In the genomic region with DNA sequence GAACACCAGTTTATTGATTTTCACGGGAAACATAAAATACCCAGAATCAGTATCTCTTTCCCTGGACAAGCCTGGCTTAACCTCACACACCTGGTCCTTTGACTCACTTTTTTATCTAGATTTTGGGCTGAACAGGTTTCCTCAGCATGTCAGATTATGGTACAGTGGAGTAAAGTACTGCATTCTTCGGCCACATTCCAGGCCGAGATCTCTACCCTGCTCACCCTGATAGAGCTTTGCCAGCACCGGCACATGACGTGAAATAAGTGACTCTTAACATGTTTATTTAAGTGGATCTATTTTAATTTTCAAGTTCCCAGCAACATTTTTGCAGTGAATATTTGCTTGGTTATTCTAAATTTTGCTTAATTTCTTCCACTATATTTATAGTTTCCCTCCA, we compare ENCODE assay signal across 21 cellular contexts.
DNase-seq lines count a peak whose midpoint lies in the region; ATAC-seq, FAIRE-seq and TF ChIP-seq lines count a peak whose summit lies in the region.
"Had no signal": no experiment of that assay in that cellular context is flagged by ENCODE, and none has a peak within 500 bp of the region (broad histone marks: within the 10 kb centered on the region; RNA-seq: fewer than 3 reads in every experiment).

No MANE protein-coding gene starts in this region.

- 89% methylated on average over 5 of the region's 5 CpGs; no CpG with 5 or more reads in 1 of the 2 experiments for WGBS in H1 (ENCODE audit: extremely low coverage in 1 of 2, insufficient coverage in 1 of 2, insufficient read length in 1 of 2, insufficient replicate concordance in 2 of 2, low coverage in 1 of 2, low lambda C conversion rate in 2 of 2, missing lambda C conversion rate in 1 of 2), 2 experiments

- DNase-seq in left ventricle myocardium inferior = no peak
- DNase-seq in right atrium auricular region (ENCODE audit: low spot score) = no peak
- no peak for DNase-seq in H1 (ENCODE audit: low read depth in 1 of 2, low spot score in 2 of 2)
- DNase-seq in mesothelial cell of epicardium (ENCODE audit: low spot score in 2 of 2, unreplicated experiment in 2 of 2) = no peak
- no peak for DNase-seq in upper lobe of right lung
- no peak for DNase-seq in posterior cingulate gyrus
- DNase-seq in NCI-H128 (lab: John Stamatoyannopoulos, UW; ENCODE audit: unreplicated experiment) = no peak
- DNase-seq: CD8-positive, alpha-beta memory T cell; HFFc6; NCI-H1417; NCI-H187 treated with DMSO at 0.1 percent for 48 hours; NCI-H446; NCI-H748 treated with DMSO at 0.1 percent for 48 hours had no signal

- FAIRE-seq in H1 (lab: Jason Lieb, UNC) = no peak
- FAIRE-seq: A204.1, GM12892, H54 had no signal

- H3K23me2 ChIP-seq in H1 (ENCODE audit: low read depth, low read length) = no peaks in the 10 kb centered on the region

- peaks cover 8% of the 10 kb centered on the region for H3K9me3 Mint-ChIP-seq in mesothelial cell of epicardium
- H3K9me3 Mint-ChIP-seq: CD8-positive, alpha-beta memory T cell had no signal

- no peak overlapping the region for H3K4me3 Mint-ChIP-seq in mesothelial cell of epicardium
- H3K4me3 Mint-ChIP-seq: CD8-positive, alpha-beta memory T cell; HFFc6; IgD-negative memory B cell had no signal

- H3K4me3 ChIP-seq in left ventricle myocardium inferior (no peak overlapping the region), right atrium auricular region (no peak overlapping the region), H1 (ENCODE audit: extremely low read depth in 1 of 4, insufficient read depth in 2 of 4, low read depth in 3 of 4, low read length in 4 of 4) (no peak overlapping the region), upper lobe of right lung (no peak overlapping the region)
- H3K4me3 ChIP-seq: BLaER1 treated with 17β-estradiol and CSF1 and Interleukin-3, amounts not matched to agents 10 nM and 100 nM; PC-9; SJSA1 had no signal

- POLR2A ChIA-PET in H1 (lab: Charles Lee; ENCODE audit: partially characterized antibody) = no interaction called here

- no peak overlapping the region for H4K5ac ChIP-seq in H1 (ENCODE audit: insufficient read length, low read depth, low read length)

- no peak overlapping the region for H3K4me2 ChIP-seq in H1 (ENCODE audit: insufficient read depth in 1 of 2, low read depth in 2 of 2, low read length in 2 of 2)
- H3K4me2 ChIP-seq: BLaER1 treated with 17β-estradiol and CSF1 and Interleukin-3, amounts not matched to agents 10 nM and 100 nM; PC-9 had no signal

- H3K27ac ChIP-seq in left ventricle myocardium inferior (replicated peaks) = peak overlapping the region; percentile 85
- peak overlapping the region in 1 of 2 donors; percentile 77 for H3K27ac ChIP-seq in right atrium auricular region
- H3K27ac ChIP-seq in H1 (ENCODE audit: low read depth, low read length) = no peak overlapping the region
- H3K27ac ChIP-seq in upper lobe of right lung = no peak overlapping the region
- H3K27ac ChIP-seq: BLaER1 treated with 17β-estradiol and CSF1 and Interleukin-3, amounts not matched to agents 10 nM and 100 nM; PC-9; SJSA1 had no signal

- no peaks in the 10 kb centered on the region for H3K79me2 ChIP-seq in H1 (ENCODE audit: control insufficient read depth in 1 of 2, insufficient read depth in 2 of 2, low read length in 2 of 2)

- H3K23ac ChIP-seq in H1 (ENCODE audit: insufficient read length) = no peak overlapping the region

- no peak overlapping the region for H3K9ac ChIP-seq in H1 (replicated peaks in 1 of 4; ENCODE audit: extremely low read depth in 1 of 4, low read depth in 3 of 4, low read length in 3 of 4)
- H3K9ac ChIP-seq: BLaER1 treated with 17β-estradiol and CSF1 and Interleukin-3, amounts not matched to agents 10 nM and 100 nM had no signal

- no peak overlapping the region for H2BK15ac ChIP-seq in H1 (ENCODE audit: low read length)

- TF ChIP-seq POLR2A in H1 (IDR thresholded peaks at IDR 0.05; ENCODE audit: control extremely low read depth in 1 of 2, low read depth in 2 of 2, low read length in 2 of 2) = no peak

- H3K18ac ChIP-seq in H1 (ENCODE audit: extremely low read depth, low read length) = no peak overlapping the region

- H3K9me3 ChIP-seq in left ventricle myocardium inferior (replicated peaks) = no peaks in the 10 kb centered on the region
- no peaks in the 10 kb centered on the region for H3K9me3 ChIP-seq in right atrium auricular region
- H3K9me3 ChIP-seq in H1 (ENCODE audit: insufficient read depth in 2 of 2, low read depth in 1 of 2, low read length in 1 of 2) = no peaks in the 10 kb centered on the region
- H3K9me3 ChIP-seq in upper lobe of right lung = no peaks in the 10 kb centered on the region
- H3K9me3 ChIP-seq: BLaER1 treated with 17β-estradiol and CSF1 and Interleukin-3, amounts not matched to agents 10 nM and 100 nM; SJSA1 had no signal

- H3K4me1 Mint-ChIP-seq in mesothelial cell of epicardium = peaks cover 59% of the 10 kb centered on the region
- H3K4me1 Mint-ChIP-seq: CD8-positive, alpha-beta memory T cell; IgD-negative memory B cell had no signal

- H2BK12ac ChIP-seq in H1 (ENCODE audit: low read depth, low read length) = no peak overlapping the region

- H4K91ac ChIP-seq in H1 (replicated peaks; ENCODE audit: insufficient read length, low read length) = no peak overlapping the region

- no peak overlapping the region for H4K8ac ChIP-seq in H1 (ENCODE audit: extremely low read depth, insufficient read depth, low read length)

- TF ChIP-seq EP300 in H1 (IDR thresholded peaks at IDR 0.05; ENCODE audit: borderline replicate concordance in 1 of 2, low read depth in 2 of 2, low read length in 2 of 2) = no peak

- no peak overlapping the region for H3K14ac ChIP-seq in H1 (ENCODE audit: insufficient read length)

- H3K4me1 ChIP-seq in left ventricle myocardium inferior (peaks cover 31% of the 10 kb centered on the region), right atrium auricular region (peaks cover 0 to 3% of the 10 kb centered on the region in 2 donors), H1 (replicated peaks in 1 of 4; ENCODE audit: control insufficient read depth in 3 of 4, insufficient read depth in 4 of 4, low read length in 3 of 4) (peaks cover 0 to 13% (median 7%) of the 10 kb centered on the region in 4 experiments; a peak in 2 of 7 replicates), upper lobe of right lung (no peaks in the 10 kb centered on the region)

- no peaks in the 10 kb centered on the region for H4K20me1 ChIP-seq in H1 (replicated peaks in 1 of 2; ENCODE audit: control insufficient read depth in 1 of 2, insufficient read depth in 2 of 2, low read length in 2 of 2)
- H4K20me1 ChIP-seq: BLaER1 treated with 17β-estradiol and CSF1 and Interleukin-3, amounts not matched to agents 10 nM and 100 nM had no signal

- H3K36me3 ChIP-seq in left ventricle myocardium inferior (no peaks in the 10 kb centered on the region), right atrium auricular region (no peaks in the 10 kb centered on the region), H1 (ENCODE audit: control insufficient read depth in 2 of 4, insufficient read depth in 4 of 4, low read length in 3 of 4) (no peaks in the 10 kb centered on the region), upper lobe of right lung (no peaks in the 10 kb centered on the region)
- H3K36me3 ChIP-seq: BLaER1 treated with 17β-estradiol and CSF1 and Interleukin-3, amounts not matched to agents 10 nM and 100 nM; SJSA1 had no signal

- H2AFZ ChIP-seq in H1 (ENCODE audit: low read length) = no peak overlapping the region
- H2AFZ ChIP-seq: PC-9 had no signal

- ATAC-seq in upper lobe of right lung (peak; percentile 82), GM18498 (IDR thresholded peaks at IDR 0.05; ENCODE audit: unreplicated experiment) (no peak)

- H2BK20ac ChIP-seq in H1 (ENCODE audit: low read length) = no peak overlapping the region

- no peak overlapping the region for H2AK5ac ChIP-seq in H1 (ENCODE audit: low read depth, low read length)

- intact Hi-C loops in left ventricle myocardium inferior (cut with micrococcal nuclease) = no loop called here
- intact Hi-C loops in upper lobe of right lung (cut with DNase I) = no loop called here
- intact Hi-C loops in posterior cingulate gyrus (cut with DNase I) = no loop called here

- peak overlapping the region; percentile 44 for H3K27ac Mint-ChIP-seq in mesothelial cell of epicardium
- H3K27ac Mint-ChIP-seq: CD8-positive, alpha-beta memory T cell; HFFc6; IgD-negative memory B cell had no signal

- no peak overlapping the region for H2BK5ac ChIP-seq in H1 (ENCODE audit: low read depth, low read length)

- CTCF ChIA-PET in H1 (lab: Charles Lee; ENCODE audit: partially characterized antibody) = interaction anchor here (1.2 kb wide), 1 partner anchor 171 kb away, joined by 4 read pairs; no protein-coding TSS in a partner anchor

- no peaks in the 10 kb centered on the region for H3K27me3 Mint-ChIP-seq in mesothelial cell of epicardium (ENCODE audit: low read depth)

- H3K56ac ChIP-seq in H1 (replicated peaks; ENCODE audit: insufficient read length, low read depth, low read length) = no peak overlapping the region

- TF ChIP-seq CTCF in left ventricle myocardium inferior (IDR thresholded peaks at IDR 0.05; ENCODE audit: borderline replicate concordance) (no peak), right atrium auricular region (IDR thresholded peaks at IDR 0.05) (no peak), H1 (IDR thresholded peaks at IDR 0.05; ENCODE audit: control extremely low read depth in 1 of 3, insufficient read depth in 1 of 3, low read depth in 1 of 3, low read length in 3 of 3) (no peak), mesothelial cell of epicardium (IDR thresholded peaks at IDR 0.05; ENCODE audit: unreplicated experiment) (no peak), upper lobe of right lung (IDR thresholded peaks at IDR 0.05) (no peak)

- H3K36me3 Mint-ChIP-seq in mesothelial cell of epicardium = no peaks in the 10 kb centered on the region
- H3K36me3 Mint-ChIP-seq: CD8-positive, alpha-beta memory T cell had no signal

- H3K27me3 ChIP-seq in left ventricle myocardium inferior (ENCODE audit: low read depth) (no peaks in the 10 kb centered on the region), right atrium auricular region (no peaks in the 10 kb centered on the region), H1 (replicated peaks in 1 of 4; ENCODE audit: control insufficient read depth in 3 of 4, extremely low read depth in 1 of 4, insufficient read depth in 3 of 4, low read length in 3 of 4) (peaks cover 0 to 1% (median 0%) of the 10 kb centered on the region in 4 experiments; a peak in 1 of 7 replicates), upper lobe of right lung (no peaks in the 10 kb centered on the region)
- H3K27me3 ChIP-seq: BLaER1 treated with 17β-estradiol and CSF1 and Interleukin-3, amounts not matched to agents 10 nM and 100 nM had no signal

- H3K79me1 ChIP-seq in H1 (ENCODE audit: low read depth, low read length) = no peaks in the 10 kb centered on the region

- TF ChIP-seq RAD21 in H1 (IDR thresholded peaks at IDR 0.05 in 1 of 2, conservative IDR thresholded peaks at IDR 0.05 in 1 of 2; ENCODE audit: low read depth in 2 of 2, low read length in 2 of 2) = no peak

- H2BK120ac ChIP-seq in H1 (replicated peaks; ENCODE audit: low read depth, low read length) = no peak overlapping the region

- H3K4ac ChIP-seq in H1 (replicated peaks; ENCODE audit: insufficient read length, low read depth, low read length) = no peak overlapping the region

TF ChIP-seq in H1, 55 proteins besides CTCF, POLR2A, EP300 and RAD21 (continues in another document):
- TF ChIP-seq RXRA (IDR thresholded peaks at IDR 0.05; ENCODE audit: insufficient read depth, low read depth, low read length) = no peak
- no peak for TF ChIP-seq RBBP5 (IDR thresholded peaks at IDR 0.05; ENCODE audit: borderline replicate concordance, low read depth, low read length)
